ENCODE assay signal across 1 cellular context in the genomic region with DNA sequence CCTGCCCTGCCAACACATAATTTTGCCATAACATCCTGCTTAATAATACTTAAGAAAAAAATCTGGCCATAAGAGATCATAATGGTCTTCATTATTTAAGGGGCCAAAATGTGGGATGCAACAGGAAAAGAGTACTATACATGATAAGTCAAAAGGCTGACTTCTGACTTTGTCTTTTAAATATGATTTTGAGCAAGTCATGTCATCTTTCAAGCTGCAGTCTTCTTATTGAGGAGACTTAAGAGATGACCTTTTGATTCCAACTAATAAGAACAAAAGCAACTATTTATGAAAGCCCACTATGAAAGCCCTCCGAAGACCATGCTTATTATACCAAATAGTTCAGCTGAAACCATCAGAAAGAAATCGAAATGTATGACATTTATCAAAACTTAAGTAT.
TF ChIP-seq lines count a peak whose summit lies in the region.

No MANE protein-coding gene starts in this region.

TF ChIP-seq in WTC11, 78 proteins besides CTCF, POLR2A, EP300 and RAD21 (continued from another document):
- TF ChIP-seq SP1 (CRISPR knock-in tag; conservative IDR thresholded peaks at IDR 0.05) (no peak), ELF4 (CRISPR knock-in tag; IDR thresholded peaks at IDR 0.05; ENCODE audit: low read depth) (no peak), JUN (CRISPR knock-in tag; IDR thresholded peaks at IDR 0.05) (no peak), CREB1 (CRISPR knock-in tag; IDR thresholded peaks at IDR 0.05) (no peak), TEAD4 (CRISPR knock-in tag; IDR thresholded peaks at IDR 0.05) (no peak), ZNF396 (CRISPR knock-in tag; IDR thresholded peaks at IDR 0.05; ENCODE audit: borderline replicate concordance) (no peak), FOXJ3 (CRISPR knock-in tag; IDR thresholded peaks at IDR 0.05; ENCODE audit: borderline replicate concordance) (no peak), OVOL2 (CRISPR knock-in tag; IDR thresholded peaks at IDR 0.05; ENCODE audit: borderline replicate concordance) (no peak), PREB (CRISPR knock-in tag; IDR thresholded peaks at IDR 0.05; ENCODE audit: borderline replicate concordance) (no peak), E2F4 (CRISPR knock-in tag; IDR thresholded peaks at IDR 0.05; ENCODE audit: borderline replicate concordance, low read depth) (no peak), ZNF512 (CRISPR knock-in tag; IDR thresholded peaks at IDR 0.05; ENCODE audit: borderline replicate concordance) (no peak), NFE2L1 (CRISPR knock-in tag; IDR thresholded peaks at IDR 0.05) (no peak)
TF ChIP-seq in WTC11: peak in this region for 0.
